14 cellular contexts compared by ENCODE assay signal in the genomic region with DNA sequence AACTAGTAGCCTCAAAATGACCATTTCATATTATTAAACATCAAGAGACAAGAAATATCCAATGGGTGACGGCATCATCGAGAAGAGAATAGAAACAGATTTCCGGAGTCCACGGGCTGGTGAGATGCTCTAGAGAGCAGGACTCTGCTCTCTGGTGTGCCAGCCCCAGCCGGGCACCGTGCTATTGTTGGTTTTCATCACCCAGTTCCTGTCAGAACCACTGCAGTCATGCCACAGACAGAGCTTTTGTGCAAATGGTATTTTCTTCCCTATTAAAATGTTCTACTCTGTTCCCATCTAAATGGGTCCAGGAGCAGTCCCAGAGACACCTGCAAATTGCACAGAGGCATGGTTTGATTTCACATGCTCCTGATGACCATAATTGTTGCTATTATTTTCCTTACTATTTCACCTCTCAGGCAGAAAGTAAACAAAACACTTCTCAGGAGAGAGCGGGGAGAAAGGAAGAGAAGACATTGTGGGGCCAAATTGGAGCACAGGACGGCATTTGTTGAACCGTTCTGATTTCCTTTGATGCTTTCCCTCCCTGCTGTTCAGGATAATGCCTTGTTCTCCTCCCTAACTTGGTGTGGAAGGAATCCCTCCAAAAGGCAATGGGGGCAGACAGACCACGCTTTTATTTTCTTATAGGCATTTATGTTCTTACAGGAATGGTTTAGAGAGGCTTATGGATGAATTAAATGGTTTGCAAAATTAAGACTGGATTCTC. TPM values are rescaled to one million over a fixed set of nuclear protein-coding genes. Genes with fewer than 3 reads are reported as not detected.
DNase-seq lines count a peak whose midpoint lies in the region; ATAC-seq and TF ChIP-seq lines count a peak whose summit lies in the region.
"Had no signal": no experiment of that assay in that cellular context is flagged by ENCODE, and none has a peak within 500 bp of the region (broad histone marks: within the 10 kb centered on the region; RNA-seq: fewer than 3 reads in every experiment).

No MANE protein-coding gene starts in this region.

- H3K4me2 ChIP-seq in MM.1S (ENCODE audit: low read depth, low read length): no peak overlapping the region
- H3K4me2 ChIP-seq: PC-9 had no signal

- H3K9me3 ChIP-seq in MM.1S (replicated peaks; ENCODE audit: insufficient read depth, low read length): no peaks in the 10 kb centered on the region

- no peaks in the 10 kb centered on the region for H3K79me2 ChIP-seq in MM.1S (ENCODE audit: low read length)

- TF ChIP-seq CTCF in MM.1S (IDR thresholded peaks at IDR 0.05; ENCODE audit: low read length): no peak

- DNase-seq in NCI-H2107 (lab: John Stamatoyannopoulos, UW) (peak; percentile 28), lung microvascular endothelial cell (ENCODE audit: low read depth in 2 of 2) (peak; percentile 13 to 40), superior temporal gyrus (ENCODE audit: extremely low spot score) (peak; percentile 76), NCI-H2171 (lab: John Stamatoyannopoulos, UW) (no peak), MM.1S (no peak), amniotic stem cell (lab: John Stamatoyannopoulos, UW) (no peak)
- DNase-seq in central memory CD8-positive, alpha-beta T cell (ENCODE audit: low spot score in 2 of 2): no peak
- no peak for DNase-seq in activated T-cell treated with anti-CD3 and anti-CD28 coated beads, Interleukin-2, amount 50 U/mL, for 48 hours
- DNase-seq: H7; NCI-H1694; stimulated activated CD4-positive, alpha-beta T cell treated with anti-CD3 and anti-CD28 coated beads, Interleukin-1b, Interleukin-23, amount 100 ng/mL, for 48 hours had no signal

- no peak overlapping the region for H2AFZ ChIP-seq in MM.1S (ENCODE audit: low read length)
- H2AFZ ChIP-seq: PC-9 had no signal

- no peak overlapping the region for H3K9ac ChIP-seq in MM.1S (ENCODE audit: low read length)

- peak overlapping the region; percentile 11 for H3K27ac Mint-ChIP-seq in central memory CD8-positive, alpha-beta T cell (ENCODE audit: low read depth)
- H3K27ac Mint-ChIP-seq: nephron; stimulated activated effector memory CD8-positive, alpha-beta T cell treated with anti-CD3 and anti-CD28 coated beads, Interleukin-12 subunit alpha, Interleukin-12 subunit beta, amount 100 ng/mL, for 72 hours had no signal

- no peaks in the 10 kb centered on the region for H3K27me3 ChIP-seq in MM.1S (replicated peaks; ENCODE audit: insufficient read depth, low read length)

- H3K36me3 Mint-ChIP-seq in central memory CD8-positive, alpha-beta T cell (ENCODE audit: insufficient read depth): peaks cover 1% of the 10 kb centered on the region
- H3K36me3 Mint-ChIP-seq: stimulated activated effector memory CD8-positive, alpha-beta T cell treated with anti-CD3 and anti-CD28 coated beads, Interleukin-12 subunit alpha, Interleukin-12 subunit beta, amount 100 ng/mL, for 72 hours had no signal

- no peaks in the 10 kb centered on the region for H3K9me3 Mint-ChIP-seq in central memory CD8-positive, alpha-beta T cell
- H3K9me3 Mint-ChIP-seq: nephron; stimulated activated effector memory CD8-positive, alpha-beta T cell treated with anti-CD3 and anti-CD28 coated beads, Interleukin-12 subunit alpha, Interleukin-12 subunit beta, amount 100 ng/mL, for 72 hours had no signal

- no peaks in the 10 kb centered on the region for H3K9me2 ChIP-seq in MM.1S (replicated peaks; ENCODE audit: insufficient read depth, low read length)

- no peaks in the 10 kb centered on the region for H3F3A ChIP-seq in MM.1S (ENCODE audit: insufficient read depth, low read length)

- no peaks in the 10 kb centered on the region for H4K20me1 ChIP-seq in MM.1S (ENCODE audit: insufficient read depth, low read length)

- no peak overlapping the region for H3K4me3 Mint-ChIP-seq in central memory CD8-positive, alpha-beta T cell
- H3K4me3 Mint-ChIP-seq: nephron; stimulated activated effector memory CD8-positive, alpha-beta T cell treated with anti-CD3 and anti-CD28 coated beads, Interleukin-12 subunit alpha, Interleukin-12 subunit beta, amount 100 ng/mL, for 72 hours had no signal

- ATAC-seq in central memory CD8-positive, alpha-beta T cell (replicated peaks; ENCODE audit: extremely low read depth, poor library complexity, severe bottlenecking): no peak
- ATAC-seq: stimulated activated effector memory CD8-positive, alpha-beta T cell treated with anti-CD3 and anti-CD28 coated beads, Interleukin-12 subunit alpha, Interleukin-12 subunit beta, amount 100 ng/mL, for 72 hours had no signal

- H3K27me3 Mint-ChIP-seq in central memory CD8-positive, alpha-beta T cell: peaks cover 27% of the 10 kb centered on the region

- H3K36me3 ChIP-seq in MM.1S (replicated peaks; ENCODE audit: insufficient read depth, low read length): no peaks in the 10 kb centered on the region

- no peak overlapping the region for H3K4me3 ChIP-seq in MM.1S (ENCODE audit: low read length)
- H3K4me3 ChIP-seq: PC-9 had no signal

- H3K4me1 Mint-ChIP-seq in central memory CD8-positive, alpha-beta T cell: peaks cover 4% of the 10 kb centered on the region
- H3K4me1 Mint-ChIP-seq: nephron had no signal

- no peak overlapping the region for H3K27ac ChIP-seq in MM.1S (ENCODE audit: low read length)
- H3K27ac ChIP-seq: PC-9 had no signal

- H3K4me1 ChIP-seq in MM.1S (ENCODE audit: low read length): no peaks in the 10 kb centered on the region

RNA-seq across cellular contexts. Expression of gene RAMACL, which starts 11.4 kb away (rescaled TPM):
- 1.3 and 2.6 TPM in 2 replicates for total RNA-seq in lung microvascular endothelial cell
- total RNA-seq: H7 had no signal

RNA-seq across cellular contexts. Expression of gene RPS6KA2, which starts 29.2 kb away (rescaled TPM):
- 121 and 168 TPM in 2 replicates for total RNA-seq in lung microvascular endothelial cell

Comparison
In these comparisons a context has a peak if more than half of its experiments do, and no peak if none do; other contexts are left out.
1. DNase-seq: peak in NCI-H2107 (single experiment), lung microvascular endothelial cell (2 of 2) and superior temporal gyrus (single experiment); none in central memory CD8-positive, alpha-beta T cell (0 of 2), activated T-cell treated with anti-CD3 and anti-CD28 coated beads, Interleukin-2, amount 50 U/mL, for 48 hours (0 of 2), NCI-H2171 (single experiment), MM.1S (single experiment) and amniotic stem cell (single experiment).